In genomic region chr1:12539705-12540579, GRCh38 we compare ENCODE assay signal across 8 cellular contexts.
DNase-seq lines count a peak whose midpoint lies in the region; ATAC-seq and TF ChIP-seq lines count a peak whose summit lies in the region.

No MANE protein-coding gene starts in this region.

- no peak for TF ChIP-seq POLR2A in heart left ventricle (IDR thresholded peaks at IDR 0.05)
- TF ChIP-seq POLR2A in spleen (IDR thresholded peaks at IDR 0.05) = no peak

- peak; percentile 93 for DNase-seq in AG20443 (ENCODE audit: low spot score)
- DNase-seq in SW480 (ENCODE audit: low spot score) = peak; percentile 29
- DNase-seq in heart left ventricle = peak; percentile 67 to 89 (median 78)
- no peak for DNase-seq in omental fat pad (ENCODE audit: low spot score)
- DNase-seq in spleen = no peak
- no peak for DNase-seq in activated T-cell treated with anti-CD3 and anti-CD28 coated beads, Interleukin-2, amount 50 U/mL, for 24 hours
- no peak for DNase-seq in NCI-H774 (lab: John Stamatoyannopoulos, UW)

- H3K4me3 ChIP-seq in heart left ventricle (peak overlapping the region in 5 of 12 donors; percentile 3 to 31 (median 19)), spleen (no peak overlapping the region)

- peaks cover 17% of the 10 kb centered on the region for H3K9me3 Mint-ChIP-seq in activated T-cell treated with anti-CD3 and anti-CD28 coated beads, Interleukin-2, amount 50 U/mL, for 24 hours

- peak overlapping the region in 11 of 12 donors; percentile 10 to 83 (median 55) for H3K27ac ChIP-seq in heart left ventricle
- H3K27ac ChIP-seq in spleen = peak overlapping the region in 3 of 8 donors; percentile 11 to 24 (median 23)

- ATAC-seq in heart left ventricle = peak; percentile 66 to 90 (median 84)
- peak; percentile 77 for ATAC-seq in omental fat pad (ENCODE audit: low FRiP score)
- no peak for ATAC-seq in GM21529 (IDR thresholded peaks at IDR 0.05; ENCODE audit: unreplicated experiment)

- no peak for TF ChIP-seq CTCF in heart left ventricle (IDR thresholded peaks at IDR 0.05)
- TF ChIP-seq CTCF in omental fat pad (IDR thresholded peaks at IDR 0.05) = no peak
- no peak for TF ChIP-seq CTCF in spleen (IDR thresholded peaks at IDR 0.05 in 8 of 11, conservative IDR thresholded peaks at IDR 0.05 in 3 of 11)

- H3K4me1 ChIP-seq in heart left ventricle (peaks cover 0 to 37% (median 15%) of the 10 kb centered on the region in 12 donors), spleen (peaks cover 0 to 26% (median 9%) of the 10 kb centered on the region in 6 donors)

- H3K27me3 ChIP-seq in heart left ventricle (no peaks in the 10 kb centered on the region), spleen (replicated peaks in 1 of 7) (peaks cover 0 to 7% (median 0%) of the 10 kb centered on the region in 7 donors)

- H3K36me3 ChIP-seq in heart left ventricle = no peaks in the 10 kb centered on the region
- peaks cover 0 to 9% (median 0%) of the 10 kb centered on the region in 6 donors for H3K36me3 ChIP-seq in spleen

- no peak overlapping the region for H3K27ac Mint-ChIP-seq in activated T-cell treated with anti-CD3 and anti-CD28 coated beads, Interleukin-2, amount 50 U/mL, for 24 hours

- H3K4me3 Mint-ChIP-seq in activated T-cell treated with anti-CD3 and anti-CD28 coated beads, Interleukin-2, amount 50 U/mL, for 24 hours = no peak overlapping the region

- peaks cover 8% of the 10 kb centered on the region for H3K4me1 Mint-ChIP-seq in activated T-cell treated with anti-CD3 and anti-CD28 coated beads, Interleukin-2, amount 50 U/mL, for 24 hours (ENCODE audit: low read depth)

- H3K36me3 Mint-ChIP-seq in activated T-cell treated with anti-CD3 and anti-CD28 coated beads, Interleukin-2, amount 50 U/mL, for 24 hours (ENCODE audit: low read depth) = peaks cover 20% of the 10 kb centered on the region

- 42 to 59% (median 49%) methylated on average over 33 to 34 of the region's 34 CpGs for WGBS in heart left ventricle, 4 donors
- WGBS in spleen, 5 donors = 53 to 64% (median 61%) methylated on average over 27 to 34 of the region's 34 CpGs

- intact Hi-C loops in heart left ventricle (cut with DNase I) (loop anchor here in 2 of 10 donors (5.0 kb wide), 1 partner anchor 77 kb away; the partner anchor contains the start of gene DHRS3 (in 2 of the 2)), spleen (cut with DNase I; ENCODE audit: low total_unique reads) (no loop called here)

- H3K9me3 ChIP-seq in heart left ventricle (peaks cover 0 to 13% (median 3%) of the 10 kb centered on the region in 12 donors), spleen (peaks cover 0 to 21% (median 10%) of the 10 kb centered on the region in 8 donors)

- no peaks in the 10 kb centered on the region for H3K27me3 Mint-ChIP-seq in activated T-cell treated with anti-CD3 and anti-CD28 coated beads, Interleukin-2, amount 50 U/mL, for 24 hours

Comparison
In these comparisons a context has a peak if more than half of its experiments do, and no peak if none do; other contexts are left out.
1. DNase-seq: peak in AG20443 (single experiment), SW480 (single experiment) and heart left ventricle (5 of 5); none in omental fat pad (single experiment), spleen (single experiment), activated T-cell treated with anti-CD3 and anti-CD28 coated beads, Interleukin-2, amount 50 U/mL, for 24 hours (single experiment) and NCI-H774 (single experiment).